8 cellular contexts compared by ENCODE assay signal in the genomic region with DNA sequence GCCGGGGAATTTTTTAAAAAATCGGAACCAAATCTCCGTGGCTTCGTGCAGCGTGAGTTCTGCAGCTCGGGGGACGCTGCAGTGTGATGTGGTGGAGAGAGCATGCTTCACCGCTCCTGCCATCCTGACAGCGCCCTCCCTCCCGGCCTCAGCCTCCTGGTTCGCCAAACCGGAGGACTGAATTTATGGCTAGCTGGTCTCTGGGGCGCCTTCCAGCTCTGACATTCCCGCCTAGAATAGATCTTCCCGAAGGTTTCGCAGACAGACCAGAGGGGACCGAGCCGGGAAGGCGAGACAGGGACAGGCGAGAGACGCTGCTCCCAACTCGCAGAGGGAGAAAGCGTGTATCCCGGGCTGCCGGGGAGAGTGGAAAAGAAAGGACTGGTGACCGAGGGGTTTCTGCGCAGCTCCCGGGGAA. TPM values are rescaled to one million over a fixed set of nuclear protein-coding genes. Genes with fewer than 3 reads are reported as not detected.
DNase-seq lines count a peak whose midpoint lies in the region; ATAC-seq and TF ChIP-seq lines count a peak whose summit lies in the region.

No MANE protein-coding gene starts in this region.

- DNase-seq in AG20443 (ENCODE audit: low spot score) = peak; percentile 52
- peak; percentile 55 for DNase-seq in HEK293T (ENCODE audit: extremely low spot score)
- peak in 31 of 51 donors; percentile 7 to 78 (median 25) for DNase-seq in hypothalamus (lab: John Stamatoyannopoulos, UW)
- DNase-seq in prostate gland (ENCODE audit: low spot score) = no peak

- no peaks in the 10 kb centered on the region for H3K36me3 ChIP-seq in prostate gland

- TF ChIP-seq POLR2A in prostate gland (IDR thresholded peaks at IDR 0.05) = no peak

- TF ChIP-seq CTCF in prostate gland (IDR thresholded peaks at IDR 0.05) = no peak

- intact Hi-C loops in prostate gland (cut with DNase I) = loop anchor here (5.0 kb wide), 3 partner anchors 72 to 147 kb away; no protein-coding TSS in a partner anchor

- under 1% methylated on average over 27 of the region's 28 CpGs for WGBS in prostate gland

- H3K27me3 ChIP-seq in prostate gland (replicated peaks; ENCODE audit: insufficient read depth) = no peaks in the 10 kb centered on the region

- peak overlapping the region; percentile 39 to 47 for H3K4me3 ChIP-seq in prostate gland

- H3K4me1 ChIP-seq in prostate gland (replicated peaks) = peaks cover 8% of the 10 kb centered on the region

- H3K27ac ChIP-seq in angular gyrus (ENCODE audit: low read depth, low read length) (peak overlapping the region; percentile 69), prostate gland (peak overlapping the region; percentile 65 to 66)

- CTCF ChIA-PET in HEK293T (lab: Yijun Ruan, JAX) = interaction anchor here (0.6 kb wide), 1 partner anchor 90 kb away, joined by 3 read pairs; no protein-coding TSS in a partner anchor

- POLR2A ChIA-PET in HEK293T (lab: Yijun Ruan, JAX) = interaction anchor here (1.3 kb wide), 1 partner anchor 125 kb away, joined by 3 read pairs; a partner anchor contains a TSS

- ATAC-seq in GM18909 (IDR thresholded peaks at IDR 0.05; ENCODE audit: poor library complexity, unreplicated experiment) = no peak
- ATAC-seq in GM19455 (IDR thresholded peaks at IDR 0.05; ENCODE audit: unreplicated experiment) = no peak
- ATAC-seq in GM21447 (IDR thresholded peaks at IDR 0.05; ENCODE audit: unreplicated experiment) = no peak

- no peaks in the 10 kb centered on the region for H3K9me3 ChIP-seq in prostate gland

TF ChIP-seq in HEK293T, 16 proteins besides CTCF, POLR2A, EP300 and RAD21:
- TF ChIP-seq L3MBTL2 (conservative IDR thresholded peaks at IDR 0.05) (peak; percentile 85), NFRKB (IDR thresholded peaks at IDR 0.05) (no peak), FOXM1 (IDR thresholded peaks at IDR 0.05; ENCODE audit: borderline replicate concordance) (no peak), HDGF (IDR thresholded peaks at IDR 0.05; ENCODE audit: borderline replicate concordance) (no peak), ARNT (IDR thresholded peaks at IDR 0.05) (no peak), SP1 (IDR thresholded peaks at IDR 0.05) (no peak), TARDBP (IDR thresholded peaks at IDR 0.05) (no peak), ELF4 (IDR thresholded peaks at IDR 0.05) (no peak), ZNF384 (IDR thresholded peaks at IDR 0.05) (no peak)
- TF ChIP-seq, protein P1, sequence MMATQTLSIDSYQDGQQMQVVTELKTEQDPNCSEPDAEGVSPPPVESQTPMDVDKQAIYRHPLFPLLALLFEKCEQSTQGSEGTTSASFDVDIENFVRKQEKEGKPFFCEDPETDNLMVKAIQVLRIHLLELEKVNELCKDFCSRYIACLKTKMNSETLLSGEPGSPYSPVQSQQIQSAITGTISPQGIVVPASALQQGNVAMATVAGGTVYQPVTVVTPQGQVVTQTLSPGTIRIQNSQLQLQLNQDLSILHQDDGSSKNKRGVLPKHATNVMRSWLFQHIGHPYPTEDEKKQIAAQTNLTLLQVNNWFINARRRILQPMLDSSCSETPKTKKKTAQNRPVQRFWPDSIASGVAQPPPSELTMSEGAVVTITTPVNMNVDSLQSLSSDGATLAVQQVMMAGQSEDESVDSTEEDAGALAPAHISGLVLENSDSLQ (IDR thresholded peaks at IDR 0.05) = peak; percentile 26; the same call in 1 of the 2 replicates

RNA-seq across cellular contexts. Expression of a gene that starts 25.9 kb away (rescaled TPM):
- 100 to 1,000 TPM in 1 of 2 donors, 10 to 100 TPM in 1; 12.2 to 117 TPM for total RNA-seq in prostate gland
